ENCODE assay signal across 2 cellular contexts in the genomic region with DNA sequence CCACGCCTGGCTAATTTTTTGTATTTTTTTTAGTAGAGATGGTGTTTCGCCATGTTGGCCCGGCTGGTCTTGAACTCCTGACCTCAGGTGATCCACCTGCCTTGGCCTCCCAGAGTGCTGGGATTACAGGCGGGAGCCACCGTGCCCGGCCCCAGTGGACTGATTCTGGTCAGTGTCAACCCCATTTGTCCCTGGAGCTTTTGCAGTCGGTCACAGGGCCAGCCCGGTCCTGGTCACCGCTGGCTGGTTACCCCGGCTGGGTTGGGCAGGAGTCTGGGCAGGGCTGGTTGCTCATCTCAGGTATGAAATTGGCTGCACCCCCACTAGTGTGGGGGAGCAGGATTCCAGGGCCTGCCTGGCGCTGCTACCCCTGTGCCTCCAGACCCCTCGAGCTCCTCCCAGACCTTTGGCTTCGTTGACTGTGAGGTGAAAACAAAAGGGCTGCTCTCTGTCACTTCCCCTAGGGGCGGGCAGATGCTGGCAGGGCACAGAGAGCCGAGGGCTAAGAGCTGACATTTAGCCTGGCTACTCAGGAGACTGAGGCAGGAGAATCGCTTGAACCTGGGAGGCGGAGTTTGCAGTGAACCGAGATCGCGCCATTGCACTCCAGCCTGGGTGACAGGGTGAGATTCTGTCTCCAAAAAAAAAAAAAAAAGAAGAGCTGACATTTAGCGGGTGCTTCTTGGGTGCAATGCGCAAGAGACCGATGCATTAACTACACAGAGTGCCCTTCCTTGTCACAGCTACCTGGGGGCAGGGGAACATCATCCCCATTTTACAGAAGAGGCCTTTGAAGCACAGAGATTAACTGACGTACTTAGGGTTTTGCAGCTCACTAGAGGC.
A peak's percentile ranks its signal among the peaks of the same experiment; 100 is the strongest.
TF ChIP-seq lines count a peak whose summit lies in the region.

No MANE protein-coding gene starts in this region.

TF ChIP-seq in liver, 16 proteins besides CTCF, POLR2A, EP300 and RAD21:
- no peak for TF ChIP-seq NR2F2 (IDR thresholded peaks at IDR 0.05)
- no peak for TF ChIP-seq HNF4G (IDR thresholded peaks at IDR 0.05)
- TF ChIP-seq FOXA1 (IDR thresholded peaks at IDR 0.05): no peak
- peak in 1 of 2 donors; percentile 34 for TF ChIP-seq HNF4A (conservative IDR thresholded peaks at IDR 0.05)
- peak; percentile 26 for TF ChIP-seq SP1 (IDR thresholded peaks at IDR 0.05)
TF ChIP-seq in liver: peak in this region for 2.

TF ChIP-seq in HepG2, 621 proteins besides CTCF, POLR2A, EP300 and RAD21:
- TF ChIP-seq, protein P1, sequence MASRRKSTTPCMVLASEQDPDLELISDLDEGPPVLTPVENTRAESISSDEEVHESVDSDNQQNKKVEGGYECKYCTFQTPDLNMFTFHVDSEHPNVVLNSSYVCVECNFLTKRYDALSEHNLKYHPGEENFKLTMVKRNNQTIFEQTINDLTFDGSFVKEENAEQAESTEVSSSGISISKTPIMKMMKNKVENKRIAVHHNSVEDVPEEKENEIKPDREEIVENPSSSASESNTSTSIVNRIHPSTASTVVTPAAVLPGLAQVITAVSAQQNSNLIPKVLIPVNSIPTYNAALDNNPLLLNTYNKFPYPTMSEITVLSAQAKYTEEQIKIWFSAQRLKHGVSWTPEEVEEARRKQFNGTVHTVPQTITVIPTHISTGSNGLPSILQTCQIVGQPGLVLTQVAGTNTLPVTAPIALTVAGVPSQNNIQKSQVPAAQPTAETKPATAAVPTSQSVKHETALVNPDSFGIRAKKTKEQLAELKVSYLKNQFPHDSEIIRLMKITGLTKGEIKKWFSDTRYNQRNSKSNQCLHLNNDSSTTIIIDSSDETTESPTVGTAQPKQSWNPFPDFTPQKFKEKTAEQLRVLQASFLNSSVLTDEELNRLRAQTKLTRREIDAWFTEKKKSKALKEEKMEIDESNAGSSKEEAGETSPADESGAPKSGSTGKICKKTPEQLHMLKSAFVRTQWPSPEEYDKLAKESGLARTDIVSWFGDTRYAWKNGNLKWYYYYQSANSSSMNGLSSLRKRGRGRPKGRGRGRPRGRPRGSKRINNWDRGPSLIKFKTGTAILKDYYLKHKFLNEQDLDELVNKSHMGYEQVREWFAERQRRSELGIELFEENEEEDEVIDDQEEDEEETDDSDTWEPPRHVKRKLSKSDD (CRISPR knock-in tag; IDR thresholded peaks at IDR 0.05; ENCODE audit: low read depth): no peak
- TF ChIP-seq ZNF563 (CRISPR knock-in tag; IDR thresholded peaks at IDR 0.05): no peak
- TF ChIP-seq ZBTB20 (CRISPR knock-in tag; IDR thresholded peaks at IDR 0.05; ENCODE audit: borderline replicate concordance, low read depth): no peak
- TF ChIP-seq IRX3 (CRISPR knock-in tag; IDR thresholded peaks at IDR 0.05; ENCODE audit: borderline replicate concordance, low read depth): no peak
